ENCODE assay signal across 12 cellular contexts in the genomic region with DNA sequence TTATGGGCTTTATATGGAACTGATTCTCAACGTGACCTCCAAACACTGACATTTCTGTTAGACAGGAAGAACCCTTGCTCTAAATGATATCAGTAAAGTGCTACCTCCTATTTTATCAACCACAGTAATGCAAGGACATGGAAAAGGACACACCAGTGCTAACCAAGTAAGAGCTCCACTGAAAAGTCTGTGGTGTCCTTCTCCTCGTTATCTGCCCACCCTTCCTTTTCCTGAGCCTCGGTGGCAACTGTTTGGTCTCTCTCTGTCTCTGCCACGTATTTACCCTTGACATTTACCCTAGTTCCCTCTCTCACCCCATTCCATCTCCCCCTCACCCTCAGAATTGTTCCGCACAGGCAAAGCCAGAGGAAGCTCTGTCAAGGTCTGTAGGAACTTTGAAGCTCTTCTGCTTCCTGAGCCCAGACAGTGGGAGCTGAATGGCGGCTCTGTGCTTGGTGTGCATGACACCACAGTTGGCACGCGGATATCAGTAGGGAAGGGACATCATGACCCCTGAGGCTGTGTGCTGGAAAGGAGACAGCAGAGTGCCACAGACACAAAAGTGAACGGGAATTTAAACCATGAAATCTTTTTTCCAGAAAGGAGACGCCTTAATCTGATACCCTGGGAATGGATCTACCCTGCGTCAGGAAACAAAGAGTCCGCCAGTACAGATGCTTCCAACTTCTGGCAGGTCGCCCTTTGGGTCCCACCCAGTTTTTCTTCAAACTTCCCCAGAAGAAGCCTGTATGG. TPM values are rescaled to one million over a fixed set of nuclear protein-coding genes. Genes with fewer than 3 reads are reported as not detected.
DNase-seq lines count a peak whose midpoint lies in the region; ATAC-seq and TF ChIP-seq lines count a peak whose summit lies in the region.
"Had no signal": no experiment of that assay in that cellular context is flagged by ENCODE, and none has a peak within 500 bp of the region (broad histone marks: within the 10 kb centered on the region; RNA-seq: fewer than 3 reads in every experiment).

No MANE protein-coding gene starts in this region.

- H3K27ac ChIP-seq in VCaP = peak overlapping the region; percentile 79
- peak overlapping the region; percentile 78 to 95 (median 86) for H3K27ac ChIP-seq in heart left ventricle
- peak overlapping the region; percentile 24 for H3K27ac ChIP-seq in upper lobe of right lung

- peak overlapping the region in 4 of 12 donors; percentile 3 to 23 (median 4) for H3K4me3 ChIP-seq in heart left ventricle
- no peak overlapping the region for H3K4me3 ChIP-seq in upper lobe of right lung

- H3K4me1 ChIP-seq in heart left ventricle (peaks cover 0 to 64% (median 38%) of the 10 kb centered on the region in 12 donors), upper lobe of right lung (no peaks in the 10 kb centered on the region)

- peak overlapping the region; percentile 93 for H3K27ac Mint-ChIP-seq in osteocyte (ENCODE audit: unreplicated experiment)
- H3K27ac Mint-ChIP-seq: activated CD4-positive, alpha-beta T cell treated with anti-CD3 and anti-CD28 coated beads for 36 hours; activated T-cell treated with anti-CD3 and anti-CD28 coated beads, Interleukin-2, amount 50 U/mL, for 24 hours; dendritic cell treated with granulocyte-macrophage colony-stimulating factor and Interleukin-4, amounts not matched to agents 40 ng/mL and 50 ng/mL, for 4 days had no signal

- H3K9me3 ChIP-seq in heart left ventricle (peaks cover 0 to 4% (median under 1%) of the 10 kb centered on the region in 12 donors), upper lobe of right lung (no peaks in the 10 kb centered on the region)

- H3K9me3 Mint-ChIP-seq in osteocyte (ENCODE audit: unreplicated experiment) = peaks cover under 1% of the 10 kb centered on the region
- H3K9me3 Mint-ChIP-seq: activated T-cell treated with anti-CD3 and anti-CD28 coated beads, Interleukin-2, amount 50 U/mL, for 24 hours; dendritic cell treated with granulocyte-macrophage colony-stimulating factor and Interleukin-4, amounts not matched to agents 40 ng/mL and 50 ng/mL, for 4 days had no signal

- 23 to 31% (median 29%) methylated on average over 13 of the region's 13 CpGs for WGBS in heart left ventricle, 4 donors

- no peak for TF ChIP-seq CTCF in VCaP (conservative IDR thresholded peaks at IDR 0.05)
- no peak for TF ChIP-seq CTCF in heart left ventricle (IDR thresholded peaks at IDR 0.05)
- TF ChIP-seq CTCF in osteocyte (IDR thresholded peaks at IDR 0.05) = no peak
- no peak for TF ChIP-seq CTCF in upper lobe of right lung (IDR thresholded peaks at IDR 0.05)

- H3K4me3 Mint-ChIP-seq in osteocyte (ENCODE audit: unreplicated experiment) = no peak overlapping the region
- H3K4me3 Mint-ChIP-seq: activated CD4-positive, alpha-beta T cell treated with anti-CD3 and anti-CD28 coated beads for 36 hours; activated T-cell treated with anti-CD3 and anti-CD28 coated beads, Interleukin-2, amount 50 U/mL, for 24 hours; dendritic cell treated with granulocyte-macrophage colony-stimulating factor and Interleukin-4, amounts not matched to agents 40 ng/mL and 50 ng/mL, for 4 days had no signal

- intact Hi-C loops in heart left ventricle (cut with DNase I) = loop anchor here in 5 of 10 donors (5.0 to 10.0 kb wide), 5 partner anchors 37 to 115 kb away; no protein-coding TSS in a partner anchor
- intact Hi-C loops in upper lobe of right lung (cut with DNase I) = no loop called here

- peaks cover 69% of the 10 kb centered on the region for H3K4me1 Mint-ChIP-seq in osteocyte (ENCODE audit: unreplicated experiment)
- H3K4me1 Mint-ChIP-seq: activated CD4-positive, alpha-beta T cell treated with anti-CD3 and anti-CD28 coated beads for 36 hours had no signal

- H3K36me3 ChIP-seq in heart left ventricle (peaks cover 0 to 21% (median 0%) of the 10 kb centered on the region in 9 donors), upper lobe of right lung (no peaks in the 10 kb centered on the region)

- in situ Hi-C loops in ACHN (cut with HindIII; ENCODE audit: low pct_ligation_motif_present, low pct_unique_long_range_greater_than_20kb, low sequenced_read_pairs) = no loop called here

- no peak for TF ChIP-seq POLR2A in heart left ventricle (IDR thresholded peaks at IDR 0.05)

- H3K36me3 Mint-ChIP-seq in osteocyte (ENCODE audit: unreplicated experiment) = peaks cover 71% of the 10 kb centered on the region

- H3K27me3 Mint-ChIP-seq in osteocyte (ENCODE audit: unreplicated experiment) = no peaks in the 10 kb centered on the region
- H3K27me3 Mint-ChIP-seq: activated T-cell treated with anti-CD3 and anti-CD28 coated beads, Interleukin-2, amount 50 U/mL, for 24 hours; dendritic cell treated with granulocyte-macrophage colony-stimulating factor and Interleukin-4, amounts not matched to agents 40 ng/mL and 50 ng/mL, for 4 days had no signal

- DNase-seq in heart left ventricle (peak; percentile 61 to 87 (median 70)), osteocyte (ENCODE audit: extremely low spot score, unreplicated experiment) (no peak), upper lobe of right lung (no peak), epidermal melanocyte (ENCODE audit: insufficient read length, low spot score) (no peak), ACHN (no peak), NCI-H2081 (lab: John Stamatoyannopoulos, UW) (no peak)
- DNase-seq: activated CD4-positive, alpha-beta T cell treated with anti-CD3 and anti-CD28 coated beads for 36 hours; activated T-cell treated with anti-CD3 and anti-CD28 coated beads, Interleukin-2, amount 50 U/mL, for 24 hours; stimulated activated CD4-positive, alpha-beta T cell treated with anti-CD3 and anti-CD28 coated beads, Interleukin-2, amount 100 ng/mL, for 48 hours had no signal

- H3K27me3 ChIP-seq in heart left ventricle = no peaks in the 10 kb centered on the region
- H3K27me3 ChIP-seq in upper lobe of right lung = no peaks in the 10 kb centered on the region

- ATAC-seq in heart left ventricle = peak; percentile 84 to 92 (median 88)
- peak; percentile 55 for ATAC-seq in upper lobe of right lung
- no peak for ATAC-seq in HG03378 (IDR thresholded peaks at IDR 0.05; ENCODE audit: unreplicated experiment)
- ATAC-seq: activated CD4-positive, alpha-beta T cell treated with anti-CD3 and anti-CD28 coated beads for 36 hours had no signal

RNA-seq across cellular contexts. Expression of gene NTN4, which starts 50.8 kb away (rescaled TPM):
- total RNA-seq in heart left ventricle = 100 to 1,000 TPM in 1 of 9 donors, 10 to 100 TPM in 8; 58.4 to 116 (median 71.5) TPM
- polyA plus RNA-seq in heart left ventricle = 10 to 100 TPM; 23.9 to 27.8 TPM
- 654 and 670 TPM in 2 replicates for total RNA-seq in osteocyte
- total RNA-seq in upper lobe of right lung = 136 TPM
- total RNA-seq: activated CD4-positive, alpha-beta T cell treated with anti-CD3 and anti-CD28 coated beads for 36 hours had no signal

Comparison
In these comparisons a context has a peak if more than half of its experiments do, and no peak if none do; other contexts are left out.
1. H3K27ac ChIP-seq: peak in every context shown above with its lines; median percentile 86 in heart left ventricle; 79 in VCaP; 24 in upper lobe of right lung.
2. DNase-seq: peak in heart left ventricle (5 of 5); none in osteocyte (single experiment), upper lobe of right lung (single experiment), epidermal melanocyte (single experiment), ACHN (single experiment) and NCI-H2081 (0 of 2).